1 cellular context compared by ENCODE assay signal in the genomic region with DNA sequence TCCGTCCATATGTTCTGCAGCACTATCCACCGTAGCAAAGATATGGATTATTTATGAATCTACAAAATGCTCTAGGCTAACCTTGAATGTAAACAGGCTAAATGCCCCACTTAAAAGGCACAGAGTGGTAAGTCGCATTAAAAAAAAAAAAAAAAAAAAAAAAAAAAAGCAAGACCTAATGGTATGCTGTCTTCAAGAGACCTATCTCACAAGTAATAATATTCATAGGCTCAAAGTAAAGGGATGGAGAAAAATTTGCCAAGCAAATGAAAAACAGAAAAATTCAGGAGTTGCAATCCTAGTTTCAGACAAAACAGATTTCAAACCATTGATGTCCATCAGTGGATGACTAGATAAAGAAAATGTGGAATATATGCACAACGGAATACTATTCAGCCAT.
TF ChIP-seq lines count a peak whose summit lies in the region.

No MANE protein-coding gene starts in this region.

TF ChIP-seq in HEK293, 187 proteins besides CTCF, POLR2A, EP300 and RAD21 (continued from another document):
- TF ChIP-seq, protein P1, sequence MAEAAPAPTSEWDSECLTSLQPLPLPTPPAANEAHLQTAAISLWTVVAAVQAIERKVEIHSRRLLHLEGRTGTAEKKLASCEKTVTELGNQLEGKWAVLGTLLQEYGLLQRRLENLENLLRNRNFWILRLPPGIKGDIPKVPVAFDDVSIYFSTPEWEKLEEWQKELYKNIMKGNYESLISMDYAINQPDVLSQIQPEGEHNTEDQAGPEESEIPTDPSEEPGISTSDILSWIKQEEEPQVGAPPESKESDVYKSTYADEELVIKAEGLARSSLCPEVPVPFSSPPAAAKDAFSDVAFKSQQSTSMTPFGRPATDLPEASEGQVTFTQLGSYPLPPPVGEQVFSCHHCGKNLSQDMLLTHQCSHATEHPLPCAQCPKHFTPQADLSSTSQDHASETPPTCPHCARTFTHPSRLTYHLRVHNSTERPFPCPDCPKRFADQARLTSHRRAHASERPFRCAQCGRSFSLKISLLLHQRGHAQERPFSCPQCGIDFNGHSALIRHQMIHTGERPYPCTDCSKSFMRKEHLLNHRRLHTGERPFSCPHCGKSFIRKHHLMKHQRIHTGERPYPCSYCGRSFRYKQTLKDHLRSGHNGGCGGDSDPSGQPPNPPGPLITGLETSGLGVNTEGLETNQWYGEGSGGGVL (tag by site-specific recombination; IDR thresholded peaks at IDR 0.05), result no peak
TF ChIP-seq in HEK293: peak in this region for 1.
